19 cellular contexts compared by ENCODE assay signal in the genomic region with DNA sequence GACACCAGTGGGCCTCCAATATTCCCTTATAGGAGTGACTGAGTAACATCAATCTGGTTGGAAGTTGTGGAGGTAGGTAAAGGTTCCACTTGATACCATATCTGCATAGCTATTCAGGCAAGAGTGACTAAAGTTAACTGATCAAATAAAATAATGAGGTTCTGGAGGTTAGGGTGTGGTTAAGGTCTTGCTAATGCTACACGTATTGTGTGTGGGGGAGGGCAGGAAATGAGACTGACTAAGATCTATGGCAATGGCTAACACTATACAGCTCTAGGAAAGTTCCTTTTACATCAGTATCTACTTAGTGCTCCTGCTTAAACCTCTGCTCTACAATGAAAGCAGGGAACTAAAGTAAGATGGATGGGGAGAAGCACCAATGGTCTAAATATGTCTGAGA.
DNase-seq lines count a peak whose midpoint lies in the region; ATAC-seq, FAIRE-seq and TF ChIP-seq lines count a peak whose summit lies in the region.
"Had no signal": no experiment of that assay in that cellular context is flagged by ENCODE, and none has a peak within 500 bp of the region (broad histone marks: within the 10 kb centered on the region; RNA-seq: fewer than 3 reads in every experiment).

No MANE protein-coding gene starts in this region.

- no peaks in the 10 kb centered on the region for H3F3A ChIP-seq in PC-3 (ENCODE audit: low read length, unreplicated experiment)

- H4K20me1 ChIP-seq in PC-3 (ENCODE audit: low read length) = no peaks in the 10 kb centered on the region

- POLR2A ChIA-PET in PC-3 (lab: Charles Lee; ENCODE audit: unreplicated experiment) = no interaction called here

- H3K27ac Mint-ChIP-seq in activated CD4-positive, alpha-beta T cell treated with anti-CD3 and anti-CD28 coated beads, Interleukin-2, amount 10 ng/mL, durations not matched to agents 24 days and 14 days = no peak overlapping the region
- H3K27ac Mint-ChIP-seq in activated naive CD4-positive, alpha-beta T cell treated with anti-CD3 and anti-CD28 coated beads, Interleukin-2, amount 50 U/mL, for 72 hours = no peak overlapping the region
- H3K27ac Mint-ChIP-seq: type B pancreatic cell had no signal

- H3K4me3 ChIP-seq in PC-3 (ENCODE audit: low read length) = no peak overlapping the region
- no peak overlapping the region for H3K4me3 ChIP-seq in small intestine (ENCODE audit: low read depth in 1 of 2, low read length in 2 of 2)
- H3K4me3 ChIP-seq: ascending aorta had no signal

- no peak for FAIRE-seq in small intestine (lab: Jason Lieb, UNC)
- FAIRE-seq: A204.1, GM12891 had no signal

- CTCF ChIA-PET in PC-3 (lab: Charles Lee) = interaction anchor here (0.5 kb wide), 1 partner anchor 21 kb away, joined by 16 read pairs; no protein-coding TSS in a partner anchor

- H3K27me3 Mint-ChIP-seq in activated CD4-positive, alpha-beta T cell treated with anti-CD3 and anti-CD28 coated beads, Interleukin-2, amount 10 ng/mL, durations not matched to agents 24 days and 14 days = peaks cover 3% of the 10 kb centered on the region

- H3K9me2 ChIP-seq in PC-3 (replicated peaks; ENCODE audit: low read length) = no peaks in the 10 kb centered on the region

- H2AFZ ChIP-seq in PC-3 (ENCODE audit: low read length) = no peak overlapping the region

- H3K36me3 ChIP-seq in PC-3 (ENCODE audit: low read depth, low read length) (no peaks in the 10 kb centered on the region), small intestine (ENCODE audit: control insufficient read depth in 2 of 2, insufficient read depth in 2 of 2, low read length in 2 of 2) (no peaks in the 10 kb centered on the region)
- H3K36me3 ChIP-seq: ascending aorta had no signal

- H3K27me3 ChIP-seq in PC-3 (ENCODE audit: low read length) = no peaks in the 10 kb centered on the region
- H3K27me3 ChIP-seq in small intestine (ENCODE audit: control insufficient read depth in 2 of 2, insufficient read depth in 2 of 2, low read length in 2 of 2) = no peaks in the 10 kb centered on the region
- H3K27me3 ChIP-seq: ascending aorta had no signal

- H3K27ac ChIP-seq in PC-3 (ENCODE audit: low read length) (no peak overlapping the region), small intestine (ENCODE audit: low read depth in 1 of 2, low read length in 1 of 2) (no peak overlapping the region)
- H3K27ac ChIP-seq: ascending aorta had no signal

- intact Hi-C loops in activated CD4-positive, alpha-beta T cell treated with anti-CD3 and anti-CD28 coated beads, Interleukin-2, amount 10 ng/mL, durations not matched to agents 24 days and 14 days (cut with micrococcal nuclease) = no loop called here
- intact Hi-C loops in PC-3 (cut with micrococcal nuclease) = no loop called here

- peaks cover 11% of the 10 kb centered on the region for H3K4me1 Mint-ChIP-seq in activated CD4-positive, alpha-beta T cell treated with anti-CD3 and anti-CD28 coated beads, Interleukin-2, amount 10 ng/mL, durations not matched to agents 24 days and 14 days

- no TSS peak for BruUV-seq in PC-3 (replicated peaks; lab: Mats Ljungman, UMichigan)

- 8 to 26% (median 12%) methylated on average over 1 of the region's 1 CpG for WGBS in small intestine, 3 donors

- peaks cover 6% of the 10 kb centered on the region for H3K9me3 Mint-ChIP-seq in activated CD4-positive, alpha-beta T cell treated with anti-CD3 and anti-CD28 coated beads, Interleukin-2, amount 10 ng/mL, durations not matched to agents 24 days and 14 days
- H3K9me3 Mint-ChIP-seq in activated naive CD4-positive, alpha-beta T cell treated with anti-CD3 and anti-CD28 coated beads, Interleukin-2, amount 50 U/mL, for 72 hours = no peaks in the 10 kb centered on the region
- H3K9me3 Mint-ChIP-seq: type B pancreatic cell had no signal

- DNase-seq in activated CD4-positive, alpha-beta T cell treated with anti-CD3 and anti-CD28 coated beads for 48 hours = peak; percentile 35
- no peak for DNase-seq in activated CD4-positive, alpha-beta T cell treated with anti-CD3 and anti-CD28 coated beads, Interleukin-2, amount 10 ng/mL, durations not matched to agents 24 days and 14 days
- DNase-seq in PC-3 (peak; percentile 71), small intestine (peak; percentile 60)
- DNase-seq in activated naive CD4-positive, alpha-beta T cell treated with anti-CD3 and anti-CD28 coated beads, Interleukin-2, amount 50 U/mL, for 72 hours (ENCODE audit: low spot score in 2 of 2) = no peak
- DNase-seq: activated effector memory CD4-positive, alpha-beta T cell treated with Interleukin-2 at 50 U/mL for 16 hours; effector CD4-positive, alpha-beta T cell; H7; left ventricle myocardium superior; NCI-H1092 treated with DMSO at 0.1 percent for 48 hours; NCI-H524; SW 1271 had no signal

- no peaks in the 10 kb centered on the region for H3K36me3 Mint-ChIP-seq in activated CD4-positive, alpha-beta T cell treated with anti-CD3 and anti-CD28 coated beads, Interleukin-2, amount 10 ng/mL, durations not matched to agents 24 days and 14 days (ENCODE audit: low read depth)
- H3K36me3 Mint-ChIP-seq in activated naive CD4-positive, alpha-beta T cell treated with anti-CD3 and anti-CD28 coated beads, Interleukin-2, amount 50 U/mL, for 72 hours = no peaks in the 10 kb centered on the region
- H3K36me3 Mint-ChIP-seq: type B pancreatic cell had no signal

- peak; percentile 84 for ATAC-seq in PC-3
- peak; percentile 98 for ATAC-seq in activated naive CD4-positive, alpha-beta T cell treated with anti-CD3 and anti-CD28 coated beads, Interleukin-2, amount 50 U/mL, for 72 hours
- ATAC-seq in HG03159 (IDR thresholded peaks at IDR 0.05; ENCODE audit: unreplicated experiment) = no peak
- ATAC-seq in HG03139 (IDR thresholded peaks at IDR 0.05; ENCODE audit: unreplicated experiment) = no peak
- no peak for ATAC-seq in GM18520 (IDR thresholded peaks at IDR 0.05; ENCODE audit: unreplicated experiment)
- ATAC-seq: left ventricle myocardium superior had no signal

- H3K9ac ChIP-seq in PC-3 (ENCODE audit: low read length) = no peak overlapping the region

- H3K4me2 ChIP-seq in PC-3 (ENCODE audit: low read length) = no peak overlapping the region

- H3K9me3 ChIP-seq in PC-3 (ENCODE audit: low read length) (no peaks in the 10 kb centered on the region), small intestine (ENCODE audit: control insufficient read depth, low read depth) (no peaks in the 10 kb centered on the region)
- H3K9me3 ChIP-seq: ascending aorta had no signal

- TF ChIP-seq CTCF in PC-3 (conservative IDR thresholded peaks at IDR 0.05; ENCODE audit: low read depth, low read length) = no peak

- H3K4me1 ChIP-seq in PC-3 (ENCODE audit: insufficient read depth, low read length) = peaks cover 8% of the 10 kb centered on the region
- H3K4me1 ChIP-seq in small intestine (ENCODE audit: control insufficient read depth in 2 of 2, insufficient read depth in 1 of 2, low read depth in 1 of 2, low read length in 1 of 2) = no peaks in the 10 kb centered on the region
- H3K4me1 ChIP-seq: ascending aorta had no signal

- H3K4me3 Mint-ChIP-seq in activated CD4-positive, alpha-beta T cell treated with anti-CD3 and anti-CD28 coated beads, Interleukin-2, amount 10 ng/mL, durations not matched to agents 24 days and 14 days = no peak overlapping the region
- H3K4me3 Mint-ChIP-seq: type B pancreatic cell had no signal

- no peaks in the 10 kb centered on the region for H3K79me2 ChIP-seq in PC-3 (ENCODE audit: low read length)

Comparison
In these comparisons a context has a peak if more than half of its experiments do, and no peak if none do; other contexts are left out.
1. DNase-seq: peak in activated CD4-positive, alpha-beta T cell treated with anti-CD3 and anti-CD28 coated beads for 48 hours (single experiment), PC-3 (single experiment) and small intestine (single experiment); none in activated CD4-positive, alpha-beta T cell treated with anti-CD3 and anti-CD28 coated beads, Interleukin-2, amount 10 ng/mL, durations not matched to agents 24 days and 14 days (single experiment) and activated naive CD4-positive, alpha-beta T cell treated with anti-CD3 and anti-CD28 coated beads, Interleukin-2, amount 50 U/mL, for 72 hours (0 of 2).
2. ATAC-seq: peak in PC-3 (single experiment) and activated naive CD4-positive, alpha-beta T cell treated with anti-CD3 and anti-CD28 coated beads, Interleukin-2, amount 50 U/mL, for 72 hours (2 of 2); none in HG03159 (single experiment), HG03139 (single experiment) and GM18520 (single experiment).